ENCODE assay signal across 8 cellular contexts in genomic region chr20:45415822-45416637, GRCh38. TPM values are rescaled to one million over a fixed set of nuclear protein-coding genes. Genes with fewer than 3 reads are reported as not detected.
A peak's percentile ranks its signal among the peaks of the same experiment; 100 is the strongest.
DNase-seq lines count a peak whose midpoint lies in the region; ATAC-seq and TF ChIP-seq lines count a peak whose summit lies in the region.

Gene PIGT, plus strand, starts transcription at chr20:45416141. Its CDS starts 16 bp downstream, at chr20:45416157.

- H3K4me3 ChIP-seq in PC-9 (peak within 1 kb of the TSS; percentile 76), mucosa of stomach (ENCODE audit: low read length) (peak within 1 kb of the TSS; percentile 85)

- H3K27me3 ChIP-seq in PC-9 (ENCODE audit: insufficient read depth, low read depth) (no peaks in the 10 kb centered on the region), mucosa of stomach (ENCODE audit: control insufficient read depth, insufficient read depth, low read length) (no peaks in the 10 kb centered on the region)

- peak within 1 kb of the TSS; percentile 88 for H3K9ac ChIP-seq in mucosa of stomach (ENCODE audit: low read length)

- H3K9me3 ChIP-seq in PC-9 (ENCODE audit: insufficient read depth, low read depth) (no peaks in the 10 kb centered on the region), mucosa of stomach (ENCODE audit: control insufficient read depth, low read length) (no peaks in the 10 kb centered on the region)

- peak; percentile 76 for DNase-seq in DMS114 treated with DMSO at 0.1 percent for 48 hours (lab: John Stamatoyannopoulos, UW; ENCODE audit: unreplicated experiment)
- DNase-seq in PC-9: peak; percentile 81 to 85
- peak; percentile 81 for DNase-seq in activated T-cell treated with anti-CD3 and anti-CD28 coated beads for 48 hours (ENCODE audit: low read depth)
- DNase-seq in erythroblast (lab: John Stamatoyannopoulos, UW): peak; percentile 88 to 89
- DNase-seq in stimulated activated CD8-positive, alpha-beta memory T cell treated with anti-CD3 and anti-CD28 coated beads, Interleukin-4, amount 100 ng/mL, for 48 hours: peak; percentile 90

- peak within 1 kb of the TSS; percentile 94 to 99 (median 98) for H3K4me3 Mint-ChIP-seq in IgD-negative memory B cell

- H4K20me1 ChIP-seq in PC-9 (ENCODE audit: insufficient read depth): no peaks in the 10 kb centered on the region

- no peak for TF ChIP-seq CTCF in PC-9 (conservative IDR thresholded peaks at IDR 0.05)

- peak; percentile 67 for ATAC-seq in GM21528 (IDR thresholded peaks at IDR 0.05; ENCODE audit: low FRiP score, unreplicated experiment)

- peak within 1 kb of the TSS; percentile 35 for H3K27ac ChIP-seq in PC-9

- H3K36me3 Mint-ChIP-seq in IgD-negative memory B cell: peaks cover 11% of the 10 kb centered on the region

- no peaks in the 10 kb centered on the region for H3K9me3 Mint-ChIP-seq in IgD-negative memory B cell

- peaks cover 40 to 51% (median 47%) of the 10 kb centered on the region in 3 donors for H3K4me1 Mint-ChIP-seq in IgD-negative memory B cell

- H3K36me3 ChIP-seq in PC-9 (ENCODE audit: low read depth) (peaks cover 10% of the 10 kb centered on the region; the same call in 1 of the 2 replicates), mucosa of stomach (ENCODE audit: control insufficient read depth, insufficient read depth, low read length) (peaks cover 5% of the 10 kb centered on the region)

- peak; percentile 97 for TF ChIP-seq POLR2A in erythroblast (IDR thresholded peaks at IDR 0.05; ENCODE audit: low read length)

- H3K9me2 ChIP-seq in PC-9 (ENCODE audit: insufficient read depth): no peaks in the 10 kb centered on the region

- no peaks in the 10 kb centered on the region for H3K27me3 Mint-ChIP-seq in IgD-negative memory B cell

- H3K27ac Mint-ChIP-seq in IgD-negative memory B cell: peak within 1 kb of the TSS; percentile 87 to 98 (median 97)

- peaks cover 40% of the 10 kb centered on the region for H3F3A ChIP-seq in PC-9 (ENCODE audit: insufficient read depth, low read depth)

- peaks cover 47% of the 10 kb centered on the region for H3K4me1 ChIP-seq in PC-9 (replicated peaks; ENCODE audit: insufficient read depth)
- H3K4me1 ChIP-seq in mucosa of stomach (ENCODE audit: control insufficient read depth, insufficient read depth, low read length): peaks cover 40% of the 10 kb centered on the region

- peaks cover 25% of the 10 kb centered on the region for H3K79me2 ChIP-seq in PC-9 (ENCODE audit: low read depth)

- CTCF ChIA-PET in PC-9 (lab: Charles Lee): interaction anchor here (0.6 to 1.3 kb wide), 5 partner anchors 9 to 98 kb away, joined by 3 to 5 read pairs (median 3); no protein-coding TSS in a partner anchor

- POLR2A ChIA-PET in PC-9 (lab: Charles Lee; ENCODE audit: unreplicated experiment): interaction anchor here (0.5 to 1.3 kb wide), 6 partner anchors 9 to 518 kb away, joined by 3 to 6 read pairs (median 3); no protein-coding TSS in a partner anchor

- no TSS peak for BruUV-seq in PC-9 (replicated peaks; lab: Mats Ljungman, UMichigan)

- H3K4me2 ChIP-seq in PC-9: peak within 1 kb of the TSS; percentile 99

- H2AFZ ChIP-seq in PC-9: peak within 1 kb of the TSS; percentile 83

- intact Hi-C loops in PC-9 (cut with micrococcal nuclease; ENCODE audit: unreplicated experiment): loop anchor here (5.0 kb wide), 1 partner anchor 94 kb away; no protein-coding TSS in a partner anchor

RNA-seq across cellular contexts. Expression of gene PIGT, which starts in this region (rescaled TPM):
- 69.3 TPM for polyA plus RNA-seq in IgD-negative memory B cell
- total RNA-seq in PC-9 (2021): 101 and 121 TPM in 2 replicates

Comparison
In these comparisons a context has a peak if more than half of its experiments do, and no peak if none do; other contexts are left out.
1. Peak in every context shown above with its lines: DNase-seq, ATAC-seq, H3K4me3 ChIP-seq and H3K27ac ChIP-seq.